In genomic region chr1:2457444-2457843, GRCh38 we compare ENCODE assay signal across 35 cellular contexts. TPM values are rescaled to one million over a fixed set of nuclear protein-coding genes. Genes with fewer than 3 reads are reported as not detected.
"Had no signal": no experiment of that assay in that cellular context is flagged by ENCODE, and none has a peak within 500 bp of the region (broad histone marks: within the 10 kb centered on the region; RNA-seq: fewer than 3 reads in every experiment).

No MANE protein-coding gene starts in this region.

- H3K4me1 ChIP-seq: ascending aorta, breast epithelium, colonic mucosa had no signal

- H3K27me3 ChIP-seq: cardiac muscle cell, colonic mucosa had no signal

- H3K27ac ChIP-seq: ascending aorta, breast epithelium, cardiac muscle cell, colonic mucosa, epithelial cell of prostate, esophagus squamous epithelium, gastroesophageal sphincter, heart right ventricle, WERI-Rb-1 had no signal

- H3K4me3 ChIP-seq: ascending aorta, breast epithelium, cardiac muscle cell, colonic mucosa, esophagus squamous epithelium, gastroesophageal sphincter, heart right ventricle had no signal

- H3K9me3 ChIP-seq: ascending aorta, breast epithelium, colonic mucosa, esophagus squamous epithelium, gastroesophageal sphincter, heart right ventricle had no signal

- FAIRE-seq: endometrium, endothelial cell of umbilical vein had no signal

- H3K27ac Mint-ChIP-seq: activated B cell treated with CpG ODN at 0.5 μM for 24 hours; activated CD4-positive, alpha-beta memory T cell treated with anti-CD3 and anti-CD28 coated beads for 36 hours; activated CD4-positive, alpha-beta T cell treated with anti-CD3 and anti-CD28 coated beads, Interleukin-2, amount 10 ng/mL, durations not matched to agents 24 days and 14 days; activated CD8-positive, alpha-beta memory T cell treated with anti-CD3 and anti-CD28 coated beads, Interleukin-2, amount 10 ng/mL, durations not matched to agents 7 days and 5 days; activated CD8-positive, alpha-beta T cell treated with anti-CD3 and anti-CD28 coated beads, Interleukin-2, amount 10 ng/mL, durations not matched to agents 7 days and 5 days; activated naive CD4-positive, alpha-beta T cell treated with anti-CD3 and anti-CD28 coated beads, Interleukin-2, amount 10 ng/mL, durations not matched to agents 7 days and 5 days; activated naive CD8-positive, alpha-beta T cell treated with anti-CD3 and anti-CD28 coated beads, Interleukin-2, amount 10 ng/mL, durations not matched to agents 7 days and 5 days; activated T-helper 1 cell treated with anti-CD3 and anti-CD28 coated beads, Interleukin-12 subunit alpha, Interleukin-12 subunit beta, Interleukin-2, Interleukin-4 antibody, amounts not matched to agents 30 ng/mL and 10 ng/mL and 1 ng/mL, durations not matched to agents 14 hours and 24 hours and 36 hours; activated T-helper 2 cell treated with anti-CD3 and anti-CD28 coated beads, Interferon-gamma antibody, Interleukin-2, Interleukin-4, amounts not matched to agents 10 μg/mL and 5 μg/mL and 100 μg/mL, durations not matched to agents 14 hours and 24 hours and 36 hours; brain; T-helper 17 cell; T-helper 2 cell treated with Interferon-gamma antibody and Interleukin-4, amounts not matched to agents 5 μg/mL and 100 μg/mL, for 36 hours had no signal

- H3K4me1 Mint-ChIP-seq: activated B cell treated with CpG ODN at 0.5 μM for 24 hours; activated CD4-positive, alpha-beta T cell treated with anti-CD3 and anti-CD28 coated beads, Interleukin-2, amount 10 ng/mL, durations not matched to agents 24 days and 14 days; activated CD8-positive, alpha-beta memory T cell treated with anti-CD3 and anti-CD28 coated beads, Interleukin-2, amount 10 ng/mL, durations not matched to agents 7 days and 5 days; activated naive CD4-positive, alpha-beta T cell treated with anti-CD3 and anti-CD28 coated beads, Interleukin-2, amount 10 ng/mL, durations not matched to agents 7 days and 5 days; activated naive CD8-positive, alpha-beta T cell treated with anti-CD3 and anti-CD28 coated beads, Interleukin-2, amount 10 ng/mL, durations not matched to agents 7 days and 5 days had no signal

- DNase-seq: activated B cell treated with CpG ODN at 0.5 μM for 24 hours; activated CD4-positive, alpha-beta memory T cell treated with anti-CD3 and anti-CD28 coated beads for 36 hours; activated CD4-positive, alpha-beta T cell treated with anti-CD3 and anti-CD28 coated beads, Interleukin-2, amount 10 ng/mL, durations not matched to agents 24 days and 14 days; activated CD8-positive, alpha-beta memory T cell treated with anti-CD3 and anti-CD28 coated beads, Interleukin-2, amount 10 ng/mL, durations not matched to agents 7 days and 5 days; activated CD8-positive, alpha-beta memory T cell treated with anti-CD3 and anti-CD28 coated beads, Interleukin-2, amount 50 U/mL, for 4 hours; activated CD8-positive, alpha-beta T cell treated with anti-CD3 and anti-CD28 coated beads, Interleukin-2, amount 10 ng/mL, durations not matched to agents 7 days and 5 days; activated effector memory CD4-positive, alpha-beta T cell treated with anti-CD3 and anti-CD28 coated beads, Interleukin-2, amount 50 U/mL, for 16 hours; activated naive CD4-positive, alpha-beta T cell; activated naive CD4-positive, alpha-beta T cell treated with anti-CD3 and anti-CD28 coated beads, Interleukin-2, amount 10 ng/mL, durations not matched to agents 7 days and 5 days; activated naive CD8-positive, alpha-beta T cell treated with anti-CD3 and anti-CD28 coated beads, Interleukin-2, amount 10 ng/mL, durations not matched to agents 7 days and 5 days; activated T-cell treated with anti-CD3 and anti-CD28 coated beads, Interleukin-2, amount 50 U/mL, for 1 hour; activated T-cell treated with anti-CD3 and anti-CD28 coated beads, Interleukin-2, amount 50 U/mL, for 48 hours; central memory CD4-positive, alpha-beta T cell; cerebellar nuclear complex; colonic mucosa; effector CD8-positive, alpha-beta T cell; esophagus squamous epithelium; foreskin melanocyte; heart right ventricle; T-helper 17 cell; T1000; WERI-Rb-1 had no signal

- H3K36me3 ChIP-seq: ascending aorta, breast epithelium, cardiac muscle cell, colonic mucosa, gastroesophageal sphincter, heart right ventricle, WERI-Rb-1 had no signal

- H3K9me3 Mint-ChIP-seq: activated B cell treated with CpG ODN at 0.5 μM for 24 hours; activated CD4-positive, alpha-beta memory T cell treated with anti-CD3 and anti-CD28 coated beads for 36 hours; activated CD4-positive, alpha-beta T cell treated with anti-CD3 and anti-CD28 coated beads, Interleukin-2, amount 10 ng/mL, durations not matched to agents 24 days and 14 days; activated naive CD4-positive, alpha-beta T cell treated with anti-CD3 and anti-CD28 coated beads, Interleukin-2, amount 10 ng/mL, durations not matched to agents 7 days and 5 days; activated naive CD4-positive, alpha-beta T cell treated with anti-CD3 and anti-CD28 coated beads, Interleukin-2, amount 50 U/mL, for 72 hours; activated naive CD8-positive, alpha-beta T cell treated with anti-CD3 and anti-CD28 coated beads, Interleukin-2, amount 10 ng/mL, durations not matched to agents 7 days and 5 days; activated T-helper 1 cell treated with anti-CD3 and anti-CD28 coated beads, Interleukin-12 subunit alpha, Interleukin-12 subunit beta, Interleukin-2, Interleukin-4 antibody, amounts not matched to agents 30 ng/mL and 10 ng/mL and 1 ng/mL, durations not matched to agents 14 hours and 24 hours and 36 hours; activated T-helper 2 cell treated with anti-CD3 and anti-CD28 coated beads, Interferon-gamma antibody, Interleukin-2, Interleukin-4, amounts not matched to agents 10 μg/mL and 5 μg/mL and 100 μg/mL, durations not matched to agents 14 hours and 24 hours and 36 hours; T-helper 2 cell treated with Interferon-gamma antibody and Interleukin-4, amounts not matched to agents 5 μg/mL and 100 μg/mL, for 36 hours had no signal

- H3K27me3 Mint-ChIP-seq: activated B cell treated with CpG ODN at 0.5 μM for 24 hours; activated CD4-positive, alpha-beta memory T cell treated with anti-CD3 and anti-CD28 coated beads for 36 hours; activated CD4-positive, alpha-beta T cell treated with anti-CD3 and anti-CD28 coated beads, Interleukin-2, amount 10 ng/mL, durations not matched to agents 24 days and 14 days; activated CD8-positive, alpha-beta memory T cell treated with anti-CD3 and anti-CD28 coated beads, Interleukin-2, amount 10 ng/mL, durations not matched to agents 7 days and 5 days; activated naive CD4-positive, alpha-beta T cell treated with anti-CD3 and anti-CD28 coated beads, Interleukin-2, amount 10 ng/mL, durations not matched to agents 7 days and 5 days; activated naive CD8-positive, alpha-beta T cell treated with anti-CD3 and anti-CD28 coated beads, Interleukin-2, amount 10 ng/mL, durations not matched to agents 7 days and 5 days; brain; T-helper 17 cell had no signal

- H3K4me3 Mint-ChIP-seq: activated B cell treated with CpG ODN at 0.5 μM for 24 hours; activated CD4-positive, alpha-beta memory T cell treated with anti-CD3 and anti-CD28 coated beads for 36 hours; activated CD4-positive, alpha-beta T cell treated with anti-CD3 and anti-CD28 coated beads, Interleukin-2, amount 10 ng/mL, durations not matched to agents 24 days and 14 days; activated CD8-positive, alpha-beta memory T cell treated with anti-CD3 and anti-CD28 coated beads, Interleukin-2, amount 10 ng/mL, durations not matched to agents 7 days and 5 days; activated CD8-positive, alpha-beta T cell treated with anti-CD3 and anti-CD28 coated beads, Interleukin-2, amount 10 ng/mL, durations not matched to agents 7 days and 5 days; activated naive CD4-positive, alpha-beta T cell treated with anti-CD3 and anti-CD28 coated beads, Interleukin-2, amount 10 ng/mL, durations not matched to agents 7 days and 5 days; activated naive CD8-positive, alpha-beta T cell treated with anti-CD3 and anti-CD28 coated beads, Interleukin-2, amount 10 ng/mL, durations not matched to agents 7 days and 5 days; activated T-helper 1 cell treated with anti-CD3 and anti-CD28 coated beads, Interleukin-12 subunit alpha, Interleukin-12 subunit beta, Interleukin-2, Interleukin-4 antibody, amounts not matched to agents 30 ng/mL and 10 ng/mL and 1 ng/mL, durations not matched to agents 14 hours and 24 hours and 36 hours; brain; T-helper 17 cell; T-helper 2 cell treated with Interferon-gamma antibody and Interleukin-4, amounts not matched to agents 5 μg/mL and 100 μg/mL, for 36 hours had no signal

- H3K36me3 Mint-ChIP-seq: activated CD4-positive, alpha-beta memory T cell treated with anti-CD3 and anti-CD28 coated beads for 36 hours; activated CD8-positive, alpha-beta memory T cell treated with anti-CD3 and anti-CD28 coated beads, Interleukin-2, amount 10 ng/mL, durations not matched to agents 7 days and 5 days; activated naive CD4-positive, alpha-beta T cell treated with anti-CD3 and anti-CD28 coated beads, Interleukin-2, amount 10 ng/mL, durations not matched to agents 7 days and 5 days; activated naive CD4-positive, alpha-beta T cell treated with anti-CD3 and anti-CD28 coated beads, Interleukin-2, amount 50 U/mL, for 72 hours; activated naive CD8-positive, alpha-beta T cell treated with anti-CD3 and anti-CD28 coated beads, Interleukin-2, amount 10 ng/mL, durations not matched to agents 7 days and 5 days; brain had no signal

- ATAC-seq: activated CD4-positive, CD25-positive, alpha-beta regulatory T cell treated with anti-CD3 and anti-CD28 coated beads, Interleukin-2, amount 50 U/mL, for 24 hours; activated CD8-positive, alpha-beta memory T cell treated with anti-CD3 and anti-CD28 coated beads, Interleukin-2, amount 10 ng/mL, durations not matched to agents 7 days and 5 days; activated CD8-positive, alpha-beta T cell treated with anti-CD3 and anti-CD28 coated beads, Interleukin-2, amount 10 ng/mL, durations not matched to agents 7 days and 5 days; activated naive CD4-positive, alpha-beta T cell treated with anti-CD3 and anti-CD28 coated beads, Interleukin-2, amount 50 U/mL, for 72 hours; gastroesophageal sphincter; heart right ventricle; T-helper 17 cell had no signal

RNA-seq across cellular contexts. Expression of gene PLCH2, which starts 18.6 kb away (rescaled TPM):
- total RNA-seq: ascending aorta had no signal
